Comparison of ENCODE assay signal across 18 cellular contexts in genomic region chr12:40263616-40264409, GRCh38. TPM values are rescaled to one million over a fixed set of nuclear protein-coding genes. Genes with fewer than 3 reads are reported as not detected.
DNase-seq lines count a peak whose midpoint lies in the region; ATAC-seq and TF ChIP-seq lines count a peak whose summit lies in the region.
"Had no signal": no experiment of that assay in that cellular context is flagged by ENCODE, and none has a peak within 500 bp of the region (broad histone marks: within the 10 kb centered on the region; RNA-seq: fewer than 3 reads in every experiment).

No MANE protein-coding gene starts in this region.

- ATAC-seq in GM18907 (IDR thresholded peaks at IDR 0.05; ENCODE audit: unreplicated experiment) (peak; percentile 38), HG03432 (IDR thresholded peaks at IDR 0.05; ENCODE audit: unreplicated experiment) (peak; percentile 34), activated B cell treated with CpG ODN at 0.5 μM for 24 hours (ENCODE audit: low read depth) (peak; percentile 39), naive B cell (ENCODE audit: low read depth in 2 of 2) (peak; percentile 61 to 77), gastrocnemius medialis (no peak)
- ATAC-seq: stimulated activated naive CD8-positive, alpha-beta T cell treated with anti-CD3 and anti-CD28 coated beads, Interleukin-15, Interleukin-2, amounts not matched to agents 100 U/mL and 50 U/mL, for 24 hours had no signal

- H3K27ac Mint-ChIP-seq in activated B cell treated with CpG ODN at 0.5 μM for 24 hours (peak overlapping the region; percentile 89), naive B cell (peak overlapping the region in 5 of 6 donors; percentile 15 to 89 (median 68)), nephron progenitor cell (no peak overlapping the region)

- H3K27me3 ChIP-seq in gastrocnemius medialis: no peaks in the 10 kb centered on the region

- TF ChIP-seq POLR2A in gastrocnemius medialis (IDR thresholded peaks at IDR 0.05): no peak

- H3K27me3 Mint-ChIP-seq in activated B cell treated with CpG ODN at 0.5 μM for 24 hours (no peaks in the 10 kb centered on the region), naive B cell (no peaks in the 10 kb centered on the region), nephron progenitor cell (ENCODE audit: low read depth, poor library complexity) (no peaks in the 10 kb centered on the region)

- intact Hi-C loops in activated B cell treated with CpG ODN at 0.5 μM for 24 hours (cut with micrococcal nuclease) (loop anchor here (2.0 kb wide), 1 partner anchor 157 kb away; the partner anchor contains the start of gene SLC2A13), gastrocnemius medialis (cut with DNase I; ENCODE audit: low total_unique reads) (loop anchor here (5.0 kb wide), 1 partner anchor 1362 kb away; no protein-coding TSS in a partner anchor)

- no peaks in the 10 kb centered on the region for H3K9me3 ChIP-seq in gastrocnemius medialis

- no peak overlapping the region for H3K4me3 ChIP-seq in gastrocnemius medialis

- H3K27ac ChIP-seq in gastrocnemius medialis: no peak overlapping the region

- in situ Hi-C loops in gastrocnemius medialis (cut with MboI; ENCODE audit: low sequenced_read_pairs in 4 of 4): no loop called here

- DNase-seq in activated B cell treated with CpG ODN at 0.5 μM for 24 hours: no peak
- DNase-seq in naive B cell: peak; percentile 32
- no peak for DNase-seq in activated CD8-positive, alpha-beta memory T cell treated with anti-CD3 and anti-CD28 coated beads, Interleukin-2, amount 50 U/mL, for 4 hours
- DNase-seq in nephron progenitor cell: no peak
- DNase-seq in gastrocnemius medialis: no peak
- no peak for DNase-seq in SW480 (ENCODE audit: low spot score)
- DNase-seq: activated CD4-positive, CD25-positive, alpha-beta regulatory T cell; activated effector memory CD4-positive, alpha-beta T cell treated with Interleukin-2 at 50 U/mL for 16 hours; anterior cingulate cortex; C1 segment of cervical spinal cord; DMS153; NCI-H2029; NCI-H510A treated with DMSO at 0.1 percent for 48 hours; stimulated activated naive CD8-positive, alpha-beta T cell treated with anti-CD3 and anti-CD28 coated beads, Interleukin-15, Interleukin-2, amounts not matched to agents 100 U/mL and 50 U/mL, for 24 hours; SW 1271; trophoblast cell had no signal

- no peaks in the 10 kb centered on the region for H3K4me1 ChIP-seq in gastrocnemius medialis

- POLR2A ChIA-PET in activated B cell treated with CpG ODN at 0.5 μM for 24 hours (lab: Charles Lee): interaction anchor here (0.6 to 3.6 kb wide), 10 partner anchors 9 to 110 kb away, joined by 3 to 50 read pairs (median 6); partner anchors contain the start of gene LRRK2

- CTCF ChIA-PET in activated B cell treated with CpG ODN at 0.5 μM for 24 hours (lab: Charles Lee): interaction anchor here (0.7 to 1.3 kb wide), 5 partner anchors 31 to 252 kb away, joined by 3 to 4 read pairs (median 3); partner anchors contain the start of gene LRRK2

- peak overlapping the region; percentile 55 for H3K4me3 Mint-ChIP-seq in activated B cell treated with CpG ODN at 0.5 μM for 24 hours
- peak overlapping the region in 3 of 8 donors; percentile 19 to 73 (median 49) for H3K4me3 Mint-ChIP-seq in naive B cell
- H3K4me3 Mint-ChIP-seq in nephron progenitor cell: no peak overlapping the region

- H3K9me3 Mint-ChIP-seq in activated B cell treated with CpG ODN at 0.5 μM for 24 hours: no peaks in the 10 kb centered on the region
- H3K9me3 Mint-ChIP-seq in naive B cell: peaks cover 0 to 6% (median 0%) of the 10 kb centered on the region in 7 donors
- H3K9me3 Mint-ChIP-seq in nephron progenitor cell: peaks cover 13% of the 10 kb centered on the region

- H3K36me3 Mint-ChIP-seq in activated B cell treated with CpG ODN at 0.5 μM for 24 hours (ENCODE audit: low read depth) (peaks cover 40% of the 10 kb centered on the region), naive B cell (peaks cover 10 to 17% of the 10 kb centered on the region in 2 donors), nephron progenitor cell (ENCODE audit: low read depth) (no peaks in the 10 kb centered on the region)

- peaks cover 0 to 19% of the 10 kb centered on the region in 2 donors for H3K36me3 ChIP-seq in gastrocnemius medialis

- H3K4me1 Mint-ChIP-seq in activated B cell treated with CpG ODN at 0.5 μM for 24 hours: peaks cover 41% of the 10 kb centered on the region
- peaks cover 20 to 38% (median 29%) of the 10 kb centered on the region in 3 donors for H3K4me1 Mint-ChIP-seq in naive B cell
- H3K4me1 Mint-ChIP-seq in nephron progenitor cell: no peaks in the 10 kb centered on the region

- TF ChIP-seq CTCF in activated B cell treated with CpG ODN at 0.5 μM for 24 hours (IDR thresholded peaks at IDR 0.05): no peak
- TF ChIP-seq CTCF in nephron progenitor cell (IDR thresholded peaks at IDR 0.05): no peak
- TF ChIP-seq CTCF in gastrocnemius medialis (IDR thresholded peaks at IDR 0.05 in 4 of 5, conservative IDR thresholded peaks at IDR 0.05 in 1 of 5): no peak

RNA-seq across cellular contexts. Expression of gene LRRK2, which starts 39.0 kb away (rescaled TPM):
- total RNA-seq in activated B cell treated with CpG ODN at 0.5 μM for 24 hours (59.9 and 71.7 TPM in 2 replicates), gastrocnemius medialis (10 to 100 TPM in 1 of 4 donors, 1 to 10 TPM in 3; 4.5 to 10.7 (median 6.2) TPM)
- polyA plus RNA-seq in naive B cell (ENCODE audit: low read depth in 6 of 6): 10 to 100 TPM in 4 of 6 donors, 1 to 10 TPM in 2; 5.4 to 12.8 (median 10.7) TPM

Comparison
In these comparisons a context has a peak if more than half of its experiments do, and no peak if none do; other contexts are left out.
1. ATAC-seq: peak in GM18907 (single experiment), HG03432 (single experiment), activated B cell treated with CpG ODN at 0.5 μM for 24 hours (single experiment) and naive B cell (2 of 2); none in gastrocnemius medialis (0 of 2).